In genomic region chr20:10573951-10574339, GRCh38 we compare ENCODE assay signal across 25 cellular contexts.
"Had no signal": no experiment of that assay in that cellular context is flagged by ENCODE, and none has a peak within 500 bp of the region (broad histone marks: within the 10 kb centered on the region; RNA-seq: fewer than 3 reads in every experiment).

No MANE protein-coding gene starts in this region.

- H3K9me3 Mint-ChIP-seq: effector memory CD8-positive, alpha-beta T cell; naive B cell; natural killer cell treated with Interleukin-12 subunit alpha and Interleukin-12 subunit beta and Interleukin-15 and Interleukin-18, amount 100 ng/mL, for 72 hours; neural crest cell; stimulated activated naive CD8-positive, alpha-beta T cell treated with anti-CD3 and anti-CD28 coated beads, Interleukin-15, amount 100 ng/mL, for 72 hours; type B pancreatic cell had no signal

- H3K4me3 Mint-ChIP-seq: effector memory CD8-positive, alpha-beta T cell; mesothelial cell of epicardium; naive B cell; natural killer cell treated with Interleukin-12 subunit alpha and Interleukin-12 subunit beta and Interleukin-15 and Interleukin-18, amount 100 ng/mL, for 72 hours; neural crest cell; stimulated activated naive CD8-positive, alpha-beta T cell treated with anti-CD3 and anti-CD28 coated beads, Interleukin-15, amount 100 ng/mL, for 72 hours; type B pancreatic cell had no signal

- H2AFZ ChIP-seq: parathyroid adenoma had no signal

- H3K9me3 ChIP-seq: mucosa of descending colon, neutrophil, right lobe of liver, suprapubic skin, thyroid gland had no signal

- H3K27ac ChIP-seq: neutrophil, parathyroid adenoma, right lobe of liver, suprapubic skin, thyroid gland had no signal

- H3K27ac Mint-ChIP-seq: mesothelial cell of epicardium; naive B cell; natural killer cell treated with Interleukin-12 subunit alpha and Interleukin-12 subunit beta and Interleukin-15 and Interleukin-18, amount 100 ng/mL, for 72 hours; progenitor cell of endocrine pancreas; stimulated activated naive CD8-positive, alpha-beta T cell treated with anti-CD3 and anti-CD28 coated beads, Interleukin-15, amount 100 ng/mL, for 72 hours had no signal

- H3K4me3 ChIP-seq: mucosa of descending colon, right lobe of liver, smooth muscle cell, suprapubic skin, thyroid gland had no signal

- H3K4me1 ChIP-seq: right lobe of liver, suprapubic skin had no signal

- H3K4me1 Mint-ChIP-seq: naive B cell had no signal

- H3K79me2 ChIP-seq: parathyroid adenoma had no signal

- H3K36me3 Mint-ChIP-seq: natural killer cell treated with Interleukin-12 subunit alpha and Interleukin-12 subunit beta and Interleukin-15 and Interleukin-18, amount 100 ng/mL, for 72 hours had no signal

- H3K4me2 ChIP-seq: smooth muscle cell had no signal

- H3K27me3 Mint-ChIP-seq: effector memory CD8-positive, alpha-beta T cell; naive B cell; natural killer cell treated with Interleukin-12 subunit alpha and Interleukin-12 subunit beta and Interleukin-15 and Interleukin-18, amount 100 ng/mL, for 72 hours; progenitor cell of endocrine pancreas; stimulated activated naive CD8-positive, alpha-beta T cell treated with anti-CD3 and anti-CD28 coated beads, Interleukin-15, amount 100 ng/mL, for 72 hours; type B pancreatic cell had no signal

- DNase-seq: cortex of kidney; effector memory CD8-positive, alpha-beta T cell; erythroblast; kidney; mesenchymal stem cell; mucosa of descending colon; naive B cell; right lobe of liver; stimulated activated CD4-positive, alpha-beta T cell treated with anti-CD3 and anti-CD28 coated beads, Interleukin-12 subunit alpha, Interleukin-12 subunit beta, amount 100 ng/mL, for 4 hours; stimulated activated CD4-positive, alpha-beta T cell treated with anti-CD3 and anti-CD28 coated beads, Interleukin-1b, Interleukin-23, amount 100 ng/mL, for 48 hours; stimulated activated CD4-positive, alpha-beta T cell treated with anti-CD3 and anti-CD28 coated beads, Interleukin-4, amount 100 ng/mL, for 1 hour; stimulated activated CD8-positive, alpha-beta memory T cell treated with anti-CD3 and anti-CD28 coated beads, Interleukin-4, amount 100 ng/mL, for 48 hours; stimulated activated naive CD4-positive, alpha-beta T cell; stimulated activated naive CD8-positive, alpha-beta T cell treated with anti-CD3 and anti-CD28 coated beads, Interleukin-15, amount 100 ng/mL, for 72 hours; thyroid gland had no signal

- H3K27me3 ChIP-seq: neutrophil, right lobe of liver, suprapubic skin, thyroid gland had no signal

- H3K9ac ChIP-seq: parathyroid adenoma had no signal

- ATAC-seq: effector memory CD8-positive, alpha-beta T cell; left lobe of liver; natural killer cell treated with Interleukin-12 subunit alpha and Interleukin-12 subunit beta and Interleukin-15 and Interleukin-18, amount 100 ng/mL, for 72 hours; right lobe of liver; stimulated activated naive CD8-positive, alpha-beta T cell treated with anti-CD3 and anti-CD28 coated beads, Interleukin-15, amount 100 ng/mL, for 72 hours had no signal

- H3K36me3 ChIP-seq: neutrophil, right lobe of liver, suprapubic skin, thyroid gland had no signal
